In genomic region chr4:87090305-87090704, GRCh38 we compare ENCODE assay signal across 28 cellular contexts.
"Had no signal": no experiment of that assay in that cellular context is flagged by ENCODE, and none has a peak within 500 bp of the region (broad histone marks: within the 10 kb centered on the region; RNA-seq: fewer than 3 reads in every experiment).

No MANE protein-coding gene starts in this region.

- H3K9me3 ChIP-seq: ascending aorta, breast epithelium, esophagus muscularis mucosa, gastroesophageal sphincter had no signal

- H3K4me3 ChIP-seq: ascending aorta, breast epithelium, cardiac muscle cell, coronary artery, dorsolateral prefrontal cortex, esophagus muscularis mucosa, gastroesophageal sphincter had no signal

- H3K27ac ChIP-seq: ascending aorta, cardiac muscle cell, coronary artery, foreskin keratinocyte, gastroesophageal sphincter had no signal

- H3K27me3 ChIP-seq: ascending aorta, breast epithelium, cardiac muscle cell, dorsolateral prefrontal cortex, esophagus muscularis mucosa, foreskin keratinocyte, gastroesophageal sphincter had no signal

- H3K36me3 ChIP-seq: breast epithelium had no signal

- ATAC-seq: activated CD4-positive, alpha-beta T cell treated with anti-CD3 and anti-CD28 coated beads for 36 hours; activated naive CD4-positive, alpha-beta T cell treated with anti-CD3 and anti-CD28 coated beads, Interleukin-2, amount 50 U/mL, for 72 hours; activated T-cell treated with anti-CD3 and anti-CD28 coated beads, Interleukin-2, amount 50 U/mL, for 72 hours; foreskin keratinocyte; gastroesophageal sphincter; T-helper 17 cell had no signal

- DNase-seq: activated CD4-positive, alpha-beta memory T cell treated with anti-CD3 and anti-CD28 coated beads for 36 hours; activated CD4-positive, alpha-beta T cell treated with anti-CD3 and anti-CD28 coated beads for 36 hours; activated CD4-positive, alpha-beta T cell treated with anti-CD3 and anti-CD28 coated beads, Interleukin-2, amount 10 ng/mL, durations not matched to agents 24 days and 14 days; activated CD4-positive, CD25-positive, alpha-beta regulatory T cell; activated CD4-positive, CD25-positive, alpha-beta regulatory T cell treated with anti-CD3 and anti-CD28 coated beads, Interleukin-2, amount 50 U/mL, for 72 hours; activated CD8-positive, alpha-beta memory T cell treated with anti-CD3 and anti-CD28 coated beads, Interleukin-2, amount 50 U/mL, for 48 hours; activated gamma-delta T cell; activated naive CD4-positive, alpha-beta T cell; activated naive CD4-positive, alpha-beta T cell treated with anti-CD3 and anti-CD28 coated beads, Interleukin-2, amount 10 ng/mL, durations not matched to agents 7 days and 5 days; activated naive CD8-positive, alpha-beta T cell treated with anti-CD3 and anti-CD28 coated beads, Interleukin-2, amount 10 ng/mL, durations not matched to agents 7 days and 5 days; activated T-cell treated with anti-CD3 and anti-CD28 coated beads for 4 hours; activated T-cell treated with anti-CD3 and anti-CD28 coated beads, Interleukin-2, amount 50 U/mL, for 24 hours; activated T-cell treated with anti-CD3 and anti-CD28 coated beads, Interleukin-2, amount 50 U/mL, for 72 hours; dorsolateral prefrontal cortex; effector memory CD4-positive, alpha-beta T cell; erythroblast; foreskin keratinocyte; SW 1271; T-helper 1 cell; T-helper 17 cell; T1000 had no signal
